ENCODE assay signal across 6 cellular contexts in genomic region chr4:986428-986948, GRCh38.
DNase-seq lines count a peak whose midpoint lies in the region.

No MANE protein-coding gene starts in this region.

- no peaks in the 10 kb centered on the region for H3K36me3 Mint-ChIP-seq in activated naive CD4-positive, alpha-beta T cell treated with anti-CD3 and anti-CD28 coated beads, Interleukin-2, amount 50 U/mL, for 24 hours

- DNase-seq in activated naive CD4-positive, alpha-beta T cell (lab: John Stamatoyannopoulos, UW): no peak
- DNase-seq in adipocyte (ENCODE audit: low read depth): no peak
- no peak for DNase-seq in NCI-H1048 (lab: John Stamatoyannopoulos, UW)
- no peak for DNase-seq in stimulated activated CD4-positive, alpha-beta T cell treated with anti-CD3 and anti-CD28 coated beads, Interleukin-4, amount 100 ng/mL, for 4 hours

- no peaks in the 10 kb centered on the region for H3K27me3 Mint-ChIP-seq in activated naive CD4-positive, alpha-beta T cell treated with anti-CD3 and anti-CD28 coated beads, Interleukin-2, amount 50 U/mL, for 24 hours

- peak overlapping the region; percentile 87 for H3K27ac Mint-ChIP-seq in activated naive CD4-positive, alpha-beta T cell treated with anti-CD3 and anti-CD28 coated beads, Interleukin-2, amount 50 U/mL, for 24 hours

- H3K9me3 Mint-ChIP-seq in activated naive CD4-positive, alpha-beta T cell treated with anti-CD3 and anti-CD28 coated beads, Interleukin-2, amount 50 U/mL, for 24 hours: no peaks in the 10 kb centered on the region

- no peaks in the 10 kb centered on the region for H3K27me3 ChIP-seq in adipocyte (replicated peaks; ENCODE audit: control insufficient read depth, insufficient read depth, low read length)
- H3K27me3 ChIP-seq in mucosa of rectum (ENCODE audit: control insufficient read depth in 2 of 2, insufficient read depth in 2 of 2, low read length in 2 of 2): no peaks in the 10 kb centered on the region

- peaks cover 17% of the 10 kb centered on the region for H3K36me3 ChIP-seq in adipocyte (ENCODE audit: control insufficient read depth, insufficient read depth, low read length, severe bottlenecking)
- no peaks in the 10 kb centered on the region for H3K36me3 ChIP-seq in mucosa of rectum (ENCODE audit: control insufficient read depth in 2 of 2, insufficient read depth in 2 of 2, low read length in 2 of 2)

- H3K4me3 ChIP-seq in adipocyte (ENCODE audit: low read length): peak overlapping the region; percentile 81
- peak overlapping the region; percentile 72 to 84 for H3K4me3 ChIP-seq in mucosa of rectum (ENCODE audit: low read length in 2 of 2)

- peak overlapping the region; percentile 39 to 56 for H3K27ac ChIP-seq in mucosa of rectum (ENCODE audit: low read depth in 2 of 2, low read length in 2 of 2)

- H3K4me1 ChIP-seq in adipocyte (ENCODE audit: control insufficient read depth, insufficient read depth, low read length): peaks cover 29% of the 10 kb centered on the region
- peaks cover 26 to 27% of the 10 kb centered on the region in 2 donors for H3K4me1 ChIP-seq in mucosa of rectum (ENCODE audit: control insufficient read depth in 2 of 2, insufficient read depth in 2 of 2, low read length in 2 of 2)

- H3K9ac ChIP-seq in adipocyte (ENCODE audit: low read length): peak overlapping the region; percentile 90
- peak overlapping the region; percentile 75 to 81 for H3K9ac ChIP-seq in mucosa of rectum (ENCODE audit: low read depth in 1 of 2, low read length in 2 of 2)

- H3K9me3 ChIP-seq in adipocyte (ENCODE audit: control insufficient read depth, low read length): no peaks in the 10 kb centered on the region
- H3K9me3 ChIP-seq in mucosa of rectum (ENCODE audit: control insufficient read depth in 2 of 2, low read length in 2 of 2): no peaks in the 10 kb centered on the region

- H3K4me3 Mint-ChIP-seq in activated naive CD4-positive, alpha-beta T cell treated with anti-CD3 and anti-CD28 coated beads, Interleukin-2, amount 50 U/mL, for 24 hours: peak overlapping the region; percentile 92

- H3K4me1 Mint-ChIP-seq in activated naive CD4-positive, alpha-beta T cell treated with anti-CD3 and anti-CD28 coated beads, Interleukin-2, amount 50 U/mL, for 24 hours: peaks cover 23% of the 10 kb centered on the region
